In the genomic region with DNA sequence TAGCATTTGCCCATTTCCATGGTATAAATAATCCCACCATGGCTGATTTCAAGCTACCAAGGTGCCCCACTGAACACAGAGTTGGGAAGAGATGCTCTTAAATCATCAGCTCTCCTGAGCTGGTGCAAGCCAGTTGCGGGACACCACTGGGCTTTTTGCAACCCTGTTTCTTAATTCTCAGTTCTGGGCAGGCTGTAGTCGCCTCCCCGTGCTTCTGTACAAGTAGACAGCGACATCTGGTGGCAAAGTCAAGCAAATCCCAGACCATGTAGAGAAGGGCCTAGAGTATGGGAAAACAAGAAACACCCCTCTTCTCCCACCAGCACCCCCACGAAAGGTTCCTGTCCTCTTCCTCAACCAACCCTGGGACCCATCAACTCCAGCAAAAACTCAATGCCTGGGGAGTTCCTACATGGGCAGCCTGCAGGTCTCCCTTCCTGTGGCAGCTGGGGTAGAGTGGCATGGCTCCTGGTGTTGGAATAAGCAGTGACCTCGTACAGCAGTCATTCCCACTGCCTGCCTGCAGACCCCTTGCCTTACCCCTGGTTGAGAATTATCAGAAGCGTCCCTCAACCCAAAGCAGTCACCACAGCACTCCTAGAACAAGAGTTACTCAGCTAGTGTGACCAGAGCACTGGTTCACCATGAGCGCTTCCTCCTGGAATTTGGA, we compare ENCODE assay signal across 8 cellular contexts.
DNase-seq lines count a peak whose midpoint lies in the region; ATAC-seq and TF ChIP-seq lines count a peak whose summit lies in the region.

No MANE protein-coding gene starts in this region.

- H3K4me3 Mint-ChIP-seq in CD4-positive, CD25-positive, alpha-beta regulatory T cell: no peak overlapping the region

- BruUV-seq in PC-3 (replicated peaks; lab: Mats Ljungman, UMichigan): no TSS peak

- H3K79me2 ChIP-seq in PC-3 (ENCODE audit: low read length): no peaks in the 10 kb centered on the region

- peaks cover 25% of the 10 kb centered on the region for H3K27me3 ChIP-seq in CD4-positive, CD25-positive, alpha-beta regulatory T cell (ENCODE audit: control insufficient read depth, insufficient read depth, low read length)
- H3K27me3 ChIP-seq in PC-3 (ENCODE audit: low read length) (peaks cover 25% of the 10 kb centered on the region), tibial nerve (peaks cover 0 to 6% of the 10 kb centered on the region in 2 donors)

- no peaks in the 10 kb centered on the region for H3F3A ChIP-seq in PC-3 (ENCODE audit: low read length, unreplicated experiment)

- H4K20me1 ChIP-seq in PC-3 (ENCODE audit: low read length): no peaks in the 10 kb centered on the region

- intact Hi-C loops in PC-3 (cut with micrococcal nuclease): loop anchor here (1.0 to 5.0 kb wide), 5 partner anchors 107 to 494 kb away; no protein-coding TSS in a partner anchor

- H3K36me3 Mint-ChIP-seq in CD4-positive, CD25-positive, alpha-beta regulatory T cell: no peaks in the 10 kb centered on the region

- H3K4me3 ChIP-seq in CD4-positive, CD25-positive, alpha-beta regulatory T cell (ENCODE audit: low read depth, low read length): no peak overlapping the region
- H3K4me3 ChIP-seq in PC-3 (ENCODE audit: low read length): no peak overlapping the region
- H3K4me3 ChIP-seq in fibroblast of the aortic adventitia (ENCODE audit: low read depth, low read length): no peak overlapping the region
- H3K4me3 ChIP-seq in tibial nerve: no peak overlapping the region

- TF ChIP-seq CTCF in PC-3 (conservative IDR thresholded peaks at IDR 0.05; ENCODE audit: low read depth, low read length) (peak; percentile 73), fibroblast of the aortic adventitia (IDR thresholded peaks at IDR 0.05; ENCODE audit: insufficient read depth, low read length) (peak; percentile 91), tibial nerve (IDR thresholded peaks at IDR 0.05) (peak; percentile 77 to 87 (median 79))

- peak; percentile 52 to 72 (median 68) for DNase-seq in CD4-positive, CD25-positive, alpha-beta regulatory T cell
- DNase-seq in HK-2 (ENCODE audit: unreplicated experiment) (peak; percentile 33), PC-3 (peak; percentile 68), activated T-helper 1 cell treated with Interleukin-2 at 50 U/mL for 16 hours (ENCODE audit: low read depth) (peak; percentile 36), fibroblast of the aortic adventitia (ENCODE audit: low read depth) (peak; percentile 81), non-pigmented ciliary epithelial cell (ENCODE audit: low read depth) (peak; percentile 26), tibial nerve (ENCODE audit: low spot score in 2 of 2) (peak; percentile 61 to 83)

- H3K4me2 ChIP-seq in PC-3 (ENCODE audit: low read length): no peak overlapping the region

- POLR2A ChIA-PET in PC-3 (lab: Charles Lee; ENCODE audit: unreplicated experiment): no interaction called here

- H3K4me1 ChIP-seq in CD4-positive, CD25-positive, alpha-beta regulatory T cell (ENCODE audit: control insufficient read depth, insufficient read depth, low read length, poor library complexity, severe bottlenecking): no peaks in the 10 kb centered on the region
- H3K4me1 ChIP-seq in PC-3 (ENCODE audit: insufficient read depth, low read length) (no peaks in the 10 kb centered on the region), tibial nerve (peaks cover 0 to 15% (median 0%) of the 10 kb centered on the region in 4 donors)

- peak; percentile 67 to 69 for ATAC-seq in CD4-positive, CD25-positive, alpha-beta regulatory T cell (ENCODE audit: low read depth in 2 of 2)
- ATAC-seq in PC-3 (peak; percentile 90), HG03025 (IDR thresholded peaks at IDR 0.05; ENCODE audit: low FRiP score, unreplicated experiment) (no peak)

- no peak overlapping the region for H3K27ac ChIP-seq in CD4-positive, CD25-positive, alpha-beta regulatory T cell (ENCODE audit: insufficient read depth, low read length, poor library complexity, severe bottlenecking)
- H3K27ac ChIP-seq in PC-3 (ENCODE audit: low read length) (no peak overlapping the region), tibial nerve (no peak overlapping the region)

- H3K9ac ChIP-seq in PC-3 (ENCODE audit: low read length): no peak overlapping the region

- CTCF ChIA-PET in PC-3 (lab: Charles Lee): no interaction called here

- peaks cover 45% of the 10 kb centered on the region for H3K27me3 Mint-ChIP-seq in CD4-positive, CD25-positive, alpha-beta regulatory T cell

- no peak for TF ChIP-seq POLR2A in tibial nerve (IDR thresholded peaks at IDR 0.05)

- H3K4me1 Mint-ChIP-seq in CD4-positive, CD25-positive, alpha-beta regulatory T cell: peaks cover 0 to 5% (median 2%) of the 10 kb centered on the region in 4 donors

- 20% methylated on average over 8 of the region's 8 CpGs for WGBS in tibial nerve, 2 donors

- no peak overlapping the region for H3K27ac Mint-ChIP-seq in CD4-positive, CD25-positive, alpha-beta regulatory T cell

- peaks cover 0 to 2% of the 10 kb centered on the region in 2 experiments for H3K9me3 ChIP-seq in CD4-positive, CD25-positive, alpha-beta regulatory T cell (ENCODE audit: control insufficient read depth in 2 of 2, low read length in 2 of 2)
- H3K9me3 ChIP-seq in PC-3 (ENCODE audit: low read length): no peaks in the 10 kb centered on the region
- H3K9me3 ChIP-seq in tibial nerve: no peaks in the 10 kb centered on the region

- no peaks in the 10 kb centered on the region for H3K9me2 ChIP-seq in PC-3 (replicated peaks; ENCODE audit: low read length)

- H3K9me3 Mint-ChIP-seq in CD4-positive, CD25-positive, alpha-beta regulatory T cell: peaks cover 0 to 6% (median 1%) of the 10 kb centered on the region in 7 donors

- H3K36me3 ChIP-seq in CD4-positive, CD25-positive, alpha-beta regulatory T cell (ENCODE audit: control insufficient read depth, insufficient read depth, low read length): no peaks in the 10 kb centered on the region
- H3K36me3 ChIP-seq in PC-3 (ENCODE audit: low read depth, low read length): no peaks in the 10 kb centered on the region; the same call in 1 of the 2 replicates
- H3K36me3 ChIP-seq in tibial nerve: no peaks in the 10 kb centered on the region

- TF ChIP-seq EP300 in tibial nerve (IDR thresholded peaks at IDR 0.05): no peak

- no peak overlapping the region for H2AFZ ChIP-seq in PC-3 (ENCODE audit: low read length)

Comparison
In these comparisons a context has a peak if more than half of its experiments do, and no peak if none do; other contexts are left out.
1. DNase-seq: peak in every context shown above with its lines; median percentile 81 in fibroblast of the aortic adventitia; 72 in tibial nerve; 68 in CD4-positive, CD25-positive, alpha-beta regulatory T cell; 68 in PC-3; 36 in activated T-helper 1 cell treated with Interleukin-2 at 50 U/mL for 16 hours; 33 in HK-2; 26 in non-pigmented ciliary epithelial cell.